ENCODE assay signal across 8 cellular contexts in genomic region chr5:173015240-173016068, GRCh38. TPM values are rescaled to one million over a fixed set of nuclear protein-coding genes. Genes with fewer than 3 reads are reported as not detected.
A peak's percentile ranks its signal among the peaks of the same experiment; 100 is the strongest.
DNase-seq lines count a peak whose midpoint lies in the region; ATAC-seq and TF ChIP-seq lines count a peak whose summit lies in the region.
"Not testable (repeated sequence)": the region's sequence is repeated elsewhere in the genome, so short reads cannot be mapped to it uniquely, and the experiment has no call there.

No MANE protein-coding gene starts in this region.

- H3K4me1 ChIP-seq in ascending aorta, result peaks cover 9 to 23% of the 10 kb centered on the region in 2 donors
- H3K4me1 ChIP-seq in endodermal cell (ENCODE audit: control insufficient read depth, insufficient read depth, low read length), result not testable (repeated sequence)

- H3K4me1 Mint-ChIP-seq in activated CD4-positive, alpha-beta memory T cell treated with anti-CD3 and anti-CD28 coated beads, Interleukin-2, amount 10 ng/mL, durations not matched to agents 7 days and 5 days, result peaks cover 19% of the 10 kb centered on the region
- peaks cover 30% of the 10 kb centered on the region for H3K4me1 Mint-ChIP-seq in endodermal cell
- H3K4me1 Mint-ChIP-seq in osteocyte (ENCODE audit: unreplicated experiment), result peaks cover 34% of the 10 kb centered on the region
- peaks cover 61% of the 10 kb centered on the region for H3K4me1 Mint-ChIP-seq in stimulated activated naive CD8-positive, alpha-beta T cell treated with anti-CD3 and anti-CD28 coated beads, Interleukin-15, amount 100 ng/mL, for 72 hours

- peak overlapping the region; percentile 10 for H3K27ac Mint-ChIP-seq in activated CD4-positive, alpha-beta memory T cell treated with anti-CD3 and anti-CD28 coated beads, Interleukin-2, amount 10 ng/mL, durations not matched to agents 7 days and 5 days
- H3K27ac Mint-ChIP-seq in endodermal cell (peak overlapping the region; percentile 84), osteocyte (ENCODE audit: unreplicated experiment) (peak overlapping the region; percentile 84)
- peak overlapping the region; percentile 62 to 89 for H3K27ac Mint-ChIP-seq in stimulated activated naive CD8-positive, alpha-beta T cell treated with anti-CD3 and anti-CD28 coated beads, Interleukin-15, amount 100 ng/mL, for 72 hours

- H3K9me3 Mint-ChIP-seq in activated CD4-positive, alpha-beta memory T cell treated with anti-CD3 and anti-CD28 coated beads, Interleukin-2, amount 10 ng/mL, durations not matched to agents 7 days and 5 days; endodermal cell; osteocyte (ENCODE audit: unreplicated experiment); stimulated activated naive CD8-positive, alpha-beta T cell treated with anti-CD3 and anti-CD28 coated beads, Interleukin-15, amount 100 ng/mL, for 72 hours: not testable (repeated sequence)

- H3K4me3 ChIP-seq in ascending aorta (peak overlapping the region in 1 of 2 donors; percentile 33), endodermal cell (ENCODE audit: low read length) (peak overlapping the region; percentile 5)

- 88 to 98% methylated on average over 5 to 9 of the region's 9 CpGs for WGBS in endodermal cell (ENCODE audit: insufficient coverage in 1 of 2, insufficient read length in 1 of 2), 2 experiments

- peak overlapping the region; percentile 75 for H3K27ac ChIP-seq in 22Rv1
- H3K27ac ChIP-seq in ascending aorta, result peak overlapping the region; percentile 79 to 88
- not testable (repeated sequence) for H3K27ac ChIP-seq in endodermal cell (ENCODE audit: low read depth, low read length)

- H3K9me3 ChIP-seq in ascending aorta; endodermal cell (ENCODE audit: control insufficient read depth, low read length): not testable (repeated sequence)

- DNase-seq in HEK293T (ENCODE audit: extremely low spot score); activated CD4-positive, alpha-beta memory T cell treated with anti-CD3 and anti-CD28 coated beads, Interleukin-2, amount 10 ng/mL, durations not matched to agents 7 days and 5 days; endodermal cell; osteocyte (ENCODE audit: extremely low spot score, unreplicated experiment); stimulated activated naive CD8-positive, alpha-beta T cell treated with anti-CD3 and anti-CD28 coated beads, Interleukin-15, amount 100 ng/mL, for 72 hours: not testable (repeated sequence)
- DNase-seq in ascending aorta (ENCODE audit: low spot score in 2 of 2), result peak in 1 of 2 donors; percentile 46
- DNase-seq in left lobe of liver (ENCODE audit: low spot score), result peak; percentile 37

- H3K36me3 Mint-ChIP-seq in activated CD4-positive, alpha-beta memory T cell treated with anti-CD3 and anti-CD28 coated beads, Interleukin-2, amount 10 ng/mL, durations not matched to agents 7 days and 5 days (ENCODE audit: low read depth), result peaks cover 32% of the 10 kb centered on the region
- H3K36me3 Mint-ChIP-seq in endodermal cell (ENCODE audit: low read depth) (peaks cover 35% of the 10 kb centered on the region), osteocyte (ENCODE audit: unreplicated experiment) (peaks cover 12% of the 10 kb centered on the region)

- not testable (repeated sequence) for TF ChIP-seq CTCF in 22Rv1 (IDR thresholded peaks at IDR 0.05); ascending aorta (IDR thresholded peaks at IDR 0.05); endodermal cell (conservative IDR thresholded peaks at IDR 0.05); osteocyte (IDR thresholded peaks at IDR 0.05)

- not testable (repeated sequence) for H3K4me3 Mint-ChIP-seq in activated CD4-positive, alpha-beta memory T cell treated with anti-CD3 and anti-CD28 coated beads, Interleukin-2, amount 10 ng/mL, durations not matched to agents 7 days and 5 days; endodermal cell; osteocyte (ENCODE audit: unreplicated experiment); stimulated activated naive CD8-positive, alpha-beta T cell treated with anti-CD3 and anti-CD28 coated beads, Interleukin-15, amount 100 ng/mL, for 72 hours

- H3K9ac ChIP-seq in endodermal cell (ENCODE audit: extremely low read depth, low read length, poor library complexity, severe bottlenecking), result not testable (repeated sequence)

- not testable (repeated sequence) for H3K36me3 ChIP-seq in ascending aorta
- peaks cover 28% of the 10 kb centered on the region for H3K36me3 ChIP-seq in endodermal cell (ENCODE audit: control insufficient read depth, insufficient read depth, low read length)

- H3K27me3 ChIP-seq in ascending aorta; endodermal cell (ENCODE audit: control insufficient read depth, insufficient read depth, low read length, poor library complexity, severe bottlenecking): not testable (repeated sequence)

- POLR2A ChIA-PET in HEK293T (lab: Yijun Ruan, JAX), result interaction anchor here (0.9 to 1.7 kb wide), 2 partner anchors 10 to 32 kb away, joined by 3 to 6 read pairs; partner anchors contain the start of gene ATP6V0E1
- POLR2A ChIA-PET in activated CD4-positive, alpha-beta memory T cell treated with anti-CD3 and anti-CD28 coated beads, Interleukin-2, amount 10 ng/mL, durations not matched to agents 7 days and 5 days (lab: Charles Lee), result interaction anchor here (1.0 to 2.3 kb wide), 2 partner anchors 14 to 32 kb away, joined by 3 to 10 read pairs; partner anchors contain the start of gene ATP6V0E1

- intact Hi-C loops in ascending aorta (cut with DNase I), result loop anchor here (2.0 kb wide), 2 partner anchors 33 to 41 kb away; partner anchors contain the start of genes ATP6V0E1 and CREBRF

- CTCF ChIA-PET in HEK293T (lab: Yijun Ruan, JAX), result interaction anchor here (1.1 kb wide), 1 partner anchor 31 kb away, joined by 3 read pairs; no protein-coding TSS in a partner anchor
- CTCF ChIA-PET in activated CD4-positive, alpha-beta memory T cell treated with anti-CD3 and anti-CD28 coated beads, Interleukin-2, amount 10 ng/mL, durations not matched to agents 7 days and 5 days (lab: Charles Lee), result interaction anchor here (1.6 kb wide), 1 partner anchor 10 kb away, joined by 3 read pairs; no protein-coding TSS in a partner anchor

- ATAC-seq in left lobe of liver; stimulated activated naive CD8-positive, alpha-beta T cell treated with anti-CD3 and anti-CD28 coated beads, Interleukin-15, amount 100 ng/mL, for 72 hours: not testable (repeated sequence)

- not testable (repeated sequence) for H3K27me3 Mint-ChIP-seq in activated CD4-positive, alpha-beta memory T cell treated with anti-CD3 and anti-CD28 coated beads, Interleukin-2, amount 10 ng/mL, durations not matched to agents 7 days and 5 days; endodermal cell (ENCODE audit: insufficient read depth); osteocyte (ENCODE audit: unreplicated experiment); stimulated activated naive CD8-positive, alpha-beta T cell treated with anti-CD3 and anti-CD28 coated beads, Interleukin-15, amount 100 ng/mL, for 72 hours

TF ChIP-seq in HEK293T, 16 proteins besides CTCF, POLR2A, EP300 and RAD21:
- TF ChIP-seq PKNOX1 (IDR thresholded peaks at IDR 0.05), result peak; percentile 81

RNA-seq across cellular contexts. Expression of gene ATP6V0E1, which starts 31.9 kb away (rescaled TPM):
- total RNA-seq in activated CD4-positive, alpha-beta memory T cell treated with anti-CD3 and anti-CD28 coated beads, Interleukin-2, amount 10 ng/mL, durations not matched to agents 7 days and 5 days, result 100 to 1,000 TPM; 163 to 166 TPM
- total RNA-seq in ascending aorta (62.6 TPM), endodermal cell (100 to 1,000 TPM; 119 to 128 TPM), left lobe of liver (110 TPM), osteocyte (261 and 282 TPM in 2 replicates)
- polyA plus RNA-seq in endodermal cell (2013, experiment 1 of 2), result 93.0 TPM
- polyA plus RNA-seq in endodermal cell (2013, experiment 2 of 2), result 84.4 TPM

RNA-seq across cellular contexts. Expression of gene CREBRF, which starts 40.7 kb away (rescaled TPM):
- 10 to 100 TPM; 24.2 to 25.4 TPM for total RNA-seq in activated CD4-positive, alpha-beta memory T cell treated with anti-CD3 and anti-CD28 coated beads, Interleukin-2, amount 10 ng/mL, durations not matched to agents 7 days and 5 days
- total RNA-seq in ascending aorta, result 16.3 TPM
- total RNA-seq in endodermal cell, result 10 to 100 TPM; 12.2 to 12.7 TPM
- polyA plus RNA-seq in endodermal cell (2013, experiment 1 of 2), result 10.2 TPM
- 7.8 TPM for polyA plus RNA-seq in endodermal cell (2013, experiment 2 of 2)
- 10.2 TPM for total RNA-seq in left lobe of liver
- total RNA-seq in osteocyte, result 22.3 and 23.8 TPM in 2 replicates

RNA-seq across cellular contexts. Expression of gene RPL26L1, which starts 56.2 kb away (rescaled TPM):
- total RNA-seq in activated CD4-positive, alpha-beta memory T cell treated with anti-CD3 and anti-CD28 coated beads, Interleukin-2, amount 10 ng/mL, durations not matched to agents 7 days and 5 days, result 10 to 100 TPM; 36.2 to 38.7 TPM
- total RNA-seq in ascending aorta, result 0.75 TPM
- 10 to 100 TPM; 56.7 to 60.0 TPM for total RNA-seq in endodermal cell
- 72.4 TPM for polyA plus RNA-seq in endodermal cell (2013, experiment 1 of 2)
- 76.0 TPM for polyA plus RNA-seq in endodermal cell (2013, experiment 2 of 2)
- 16.3 TPM for total RNA-seq in left lobe of liver
- 43.5 and 45.1 TPM in 2 replicates for total RNA-seq in osteocyte

Comparison
In these comparisons a context has a peak if more than half of its experiments do, and no peak if none do; other contexts are left out.
1. H3K27ac Mint-ChIP-seq: peak in every context shown above with its lines; median percentile 84 in endodermal cell; 84 in osteocyte; 76 in stimulated activated naive CD8-positive, alpha-beta T cell treated with anti-CD3 and anti-CD28 coated beads, Interleukin-15, amount 100 ng/mL, for 72 hours; 10 in activated CD4-positive, alpha-beta memory T cell treated with anti-CD3 and anti-CD28 coated beads, Interleukin-2, amount 10 ng/mL, durations not matched to agents 7 days and 5 days.